Comparison of ENCODE assay signal across 8 cellular contexts in the genomic region with DNA sequence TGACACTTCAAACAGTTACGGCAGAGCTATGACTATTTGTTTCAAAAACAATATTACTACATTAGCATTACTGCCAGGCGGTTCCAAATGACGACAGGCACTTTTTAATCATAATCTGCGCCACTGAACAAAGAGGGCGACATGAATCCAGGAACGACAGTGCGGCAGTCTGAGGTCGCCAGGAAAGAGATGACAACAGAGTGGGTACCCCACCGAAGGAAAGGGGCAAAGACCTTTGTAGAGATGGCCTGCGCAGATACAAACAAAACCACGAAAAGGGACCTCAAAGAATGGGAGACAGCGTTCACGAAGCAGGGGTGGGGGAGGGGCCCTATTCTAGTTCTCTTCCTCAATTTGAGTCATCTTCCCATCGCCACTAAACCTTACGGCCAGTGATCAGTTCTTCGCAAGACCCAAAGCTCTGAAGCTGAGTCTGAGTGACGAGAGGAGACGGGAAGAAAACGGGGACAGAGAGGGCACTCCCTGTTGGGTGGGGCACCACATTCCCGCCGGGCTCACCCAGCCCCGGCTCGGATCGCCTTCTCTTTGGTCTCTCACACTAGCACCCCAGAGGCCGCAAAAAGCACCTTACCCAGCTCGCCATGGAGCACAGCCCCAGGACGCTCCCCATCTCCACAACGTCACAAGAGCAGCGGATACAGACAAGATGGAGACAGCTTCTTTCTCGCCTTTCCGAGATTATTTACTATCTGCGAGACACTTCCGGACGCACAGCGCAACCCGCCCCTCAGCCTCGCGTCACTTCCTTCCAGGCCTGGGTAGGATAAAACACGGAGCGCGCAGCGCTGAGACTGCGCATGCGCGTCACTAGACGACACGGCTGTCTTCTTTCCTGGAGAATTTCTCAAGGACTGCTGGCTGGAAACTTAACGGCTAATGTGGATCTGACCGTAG. TPM values are rescaled to one million over a fixed set of nuclear protein-coding genes. Genes with fewer than 3 reads are reported as not detected.
DNase-seq lines count a peak whose midpoint lies in the region; ATAC-seq and TF ChIP-seq lines count a peak whose summit lies in the region.

A gene (minus strand): TSS at position 701 of the 915 bp plus-strand sequence. CDS start 70 bp downstream, at position 631.

- H3K9me2 ChIP-seq in Karpas-422 (replicated peaks; ENCODE audit: insufficient read depth, low read length) = no peaks in the 10 kb centered on the region

- WGBS in esophagus squamous epithelium, 2 donors = 0% methylated on average over 29 to 41 of the region's 49 CpGs

- H3K4me3 ChIP-seq in Karpas-422 (ENCODE audit: low read length) (peak within 1 kb of the TSS; percentile 84), esophagus squamous epithelium (peak within 1 kb of the TSS; percentile 65 to 95 (median 91))

- no peaks in the 10 kb centered on the region for H3K9me3 ChIP-seq in Karpas-422 (ENCODE audit: low read length)
- no peaks in the 10 kb centered on the region for H3K9me3 ChIP-seq in esophagus squamous epithelium

- ATAC-seq in GM21825 (IDR thresholded peaks at IDR 0.05; ENCODE audit: unreplicated experiment) = peak; percentile 99

- peaks cover 62% of the 10 kb centered on the region for H3K79me2 ChIP-seq in Karpas-422 (ENCODE audit: low read length)

- DNase-seq in DMS79 treated with DMSO at 0.1 percent for 48 hours (lab: John Stamatoyannopoulos, UW) = peak; percentile 87
- DNase-seq in Karpas-422 = peak; percentile 97
- peak; percentile 92 for DNase-seq in RKO (ENCODE audit: low spot score)
- peak; percentile 87 for DNase-seq in activated T-helper 1 cell treated with Interleukin-2 at 50 U/mL for 16 hours (ENCODE audit: low read depth)
- DNase-seq in esophagus squamous epithelium (lab: John Stamatoyannopoulos, UW) = peak; percentile 70
- peak; percentile 96 for DNase-seq in myocyte (ENCODE audit: low read depth)
- DNase-seq in stimulated activated CD8-positive, alpha-beta memory T cell treated with anti-CD3 and anti-CD28 coated beads, Interleukin-7, amount 100 ng/mL, for 48 hours (ENCODE audit: extremely low read depth in 1 of 2, low read depth in 1 of 2) = peak; percentile 76 to 84

- TF ChIP-seq CTCF in esophagus squamous epithelium (IDR thresholded peaks at IDR 0.05) = peak in 1 of 6 experiments; percentile 17

- H3K4me2 ChIP-seq in Karpas-422 (ENCODE audit: low read depth, low read length, poor library complexity, severe bottlenecking) = peak within 1 kb of the TSS; percentile 99

- H3K4me1 ChIP-seq in Karpas-422 (ENCODE audit: low read length) (peaks cover 17% of the 10 kb centered on the region), esophagus squamous epithelium (peaks cover 0 to 54% (median 10%) of the 10 kb centered on the region in 3 donors)

- H2AFZ ChIP-seq in Karpas-422 (ENCODE audit: low read length) = peak within 1 kb of the TSS; percentile 97

- peak within 1 kb of the TSS; percentile 81 for H3K9ac ChIP-seq in Karpas-422 (ENCODE audit: low read length)

- H3K36me3 ChIP-seq in Karpas-422 (ENCODE audit: insufficient read depth, low read length) = peaks cover 14% of the 10 kb centered on the region; the same call in 1 of the 2 replicates
- H3K36me3 ChIP-seq in esophagus squamous epithelium = peaks cover 0 to 8% (median 0%) of the 10 kb centered on the region in 3 donors

- peak within 1 kb of the TSS; percentile 57; the same call in 1 of the 2 replicates for H3K27ac ChIP-seq in Karpas-422 (ENCODE audit: low read length)
- peak within 1 kb of the TSS; percentile 96 to 99 (median 98) for H3K27ac ChIP-seq in esophagus squamous epithelium

- TF ChIP-seq POLR2A in esophagus squamous epithelium (IDR thresholded peaks at IDR 0.05) = peak in 3 of 4 donors; percentile 86 to 94 (median 90)

- intact Hi-C loops in esophagus squamous epithelium (cut with DNase I) = no loop called here

- H4K20me1 ChIP-seq in Karpas-422 (ENCODE audit: insufficient read depth, low read depth, low read length) = peaks cover 22% of the 10 kb centered on the region

- H3K27me3 ChIP-seq in Karpas-422 (ENCODE audit: low read length) (no peaks in the 10 kb centered on the region), esophagus squamous epithelium (no peaks in the 10 kb centered on the region)

RNA-seq across cellular contexts. Expression of the gene that starts here (rescaled TPM):
- total RNA-seq in Karpas-422 (2014; rRNA removed; shearing (Covaris generic); ENCODE audit: low replicate concordance) = 43.7 and 70.1 TPM in 2 replicates
- 100 to 1,000 TPM in 2 of 4 donors, 10 to 100 TPM in 2; 52.2 to 137 (median 78.6) TPM for total RNA-seq in esophagus squamous epithelium
- 299 and 322 TPM in 2 replicates for total RNA-seq in myocyte
- polyA plus RNA-seq in myocyte (2012) = 112 TPM

Comparison
In these comparisons a context has a peak if more than half of its experiments do, and no peak if none do; other contexts are left out.
1. Peak in every context shown above with its lines: DNase-seq, ATAC-seq, H3K4me3 ChIP-seq and H3K27ac ChIP-seq.